In the genomic region with DNA sequence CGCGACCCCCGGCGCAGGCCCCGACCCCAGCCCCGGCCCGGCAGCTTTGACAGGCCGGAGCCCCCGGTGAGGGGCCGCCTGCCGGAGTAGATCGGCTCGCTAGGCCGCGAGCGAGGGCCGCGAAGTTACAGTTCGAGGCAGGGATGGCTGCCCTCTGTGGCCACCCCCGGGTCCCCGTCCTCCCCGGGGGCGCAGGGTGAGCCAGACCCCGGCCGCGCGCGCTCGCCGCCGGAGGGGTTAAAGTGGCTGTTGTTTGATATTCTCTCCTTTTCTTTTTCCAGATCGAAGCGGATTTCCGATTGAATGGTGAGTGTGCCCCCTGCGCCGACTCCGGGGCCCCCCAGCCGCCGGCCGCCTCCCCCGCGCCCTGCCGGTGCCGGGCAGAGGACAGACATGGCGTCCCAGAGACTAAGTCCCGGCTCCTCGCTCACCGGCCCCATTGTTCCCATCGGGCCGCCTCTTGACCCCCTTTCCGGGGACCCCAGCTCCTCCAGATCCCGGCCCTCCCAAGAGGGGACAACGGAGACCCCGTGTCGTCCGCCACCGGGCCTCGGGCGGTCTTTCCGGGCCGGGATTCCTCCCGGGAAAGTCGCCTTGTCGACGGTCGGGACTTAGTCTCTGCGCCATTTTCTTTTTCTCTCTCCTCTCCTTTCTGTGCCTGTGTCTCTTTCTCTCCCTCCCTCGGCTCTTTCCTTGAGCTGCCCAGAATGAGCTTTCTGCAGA, we compare ENCODE assay signal across 8 cellular contexts. TPM values are rescaled to one million over a fixed set of nuclear protein-coding genes. Genes with fewer than 3 reads are reported as not detected.
A peak's percentile ranks its signal among the peaks of the same experiment; 100 is the strongest.
DNase-seq lines count a peak whose midpoint lies in the region; ATAC-seq and TF ChIP-seq lines count a peak whose summit lies in the region.

No MANE protein-coding gene starts in this region.

- ATAC-seq in HG02852 (IDR thresholded peaks at IDR 0.05; ENCODE audit: unreplicated experiment), result peak; percentile 30
- ATAC-seq in gastroesophageal sphincter, result no peak
- ATAC-seq in HG03108 (IDR thresholded peaks at IDR 0.05; ENCODE audit: unreplicated experiment), result no peak

- DNase-seq in NCI-H2227 treated with DMSO at 0.1 percent for 48 hours (lab: John Stamatoyannopoulos, UW), result peak; percentile 11
- DNase-seq in NCI-H2227 (lab: John Stamatoyannopoulos, UW; ENCODE audit: unreplicated experiment), result no peak
- peak; percentile 51 for DNase-seq in NCI-H345 treated with DMSO at 0.1 percent for 48 hours (lab: John Stamatoyannopoulos, UW; ENCODE audit: unreplicated experiment)
- DNase-seq in activated effector memory CD4-positive, alpha-beta T cell treated with Interleukin-2 at 50 U/mL for 16 hours, result peak; percentile 24
- DNase-seq in osteoblast (ENCODE audit: insufficient read length, low spot score, missing footprints), result peak; percentile 78

- TF ChIP-seq EP300 in gastroesophageal sphincter (IDR thresholded peaks at IDR 0.05), result no peak

- H3K4me2 ChIP-seq in osteoblast (ENCODE audit: insufficient read depth, low read length), result peak overlapping the region; percentile 93

- WGBS in gastroesophageal sphincter (ENCODE audit: low coverage in 1 of 2), 2 donors, result 1% methylated on average over 12 to 14 of the region's 68 CpGs

- H3K4me3 ChIP-seq in gastroesophageal sphincter (peak overlapping the region; percentile 89 to 95), osteoblast (ENCODE audit: insufficient read depth, low read length) (peak overlapping the region; percentile 93)

- H4K20me1 ChIP-seq in osteoblast (ENCODE audit: insufficient read depth, low read length), result peaks cover 36% of the 10 kb centered on the region

- H3K4me1 ChIP-seq in gastroesophageal sphincter (peaks cover 8 to 54% (median 11%) of the 10 kb centered on the region in 3 donors), osteoblast (ENCODE audit: insufficient read depth, low read length) (peaks cover 36% of the 10 kb centered on the region)

- TF ChIP-seq POLR2A in gastroesophageal sphincter (IDR thresholded peaks at IDR 0.05), result peak in 1 of 2 donors; percentile 7

- H3K9me3 ChIP-seq in gastroesophageal sphincter, result no peaks in the 10 kb centered on the region
- H3K9me3 ChIP-seq in osteoblast (ENCODE audit: low read depth, low read length), result no peaks in the 10 kb centered on the region

- H3K27me3 ChIP-seq in gastroesophageal sphincter, result no peaks in the 10 kb centered on the region
- H3K27me3 ChIP-seq in osteoblast (ENCODE audit: insufficient read depth, low read length), result no peaks in the 10 kb centered on the region

- H3K27ac ChIP-seq in gastroesophageal sphincter (peak overlapping the region; percentile 89 to 99 (median 98)), osteoblast (ENCODE audit: low read depth, low read length) (peak overlapping the region; percentile 96)

- H3K36me3 ChIP-seq in gastroesophageal sphincter (no peaks in the 10 kb centered on the region), osteoblast (ENCODE audit: insufficient read depth, low read length) (no peaks in the 10 kb centered on the region)

- H2AFZ ChIP-seq in osteoblast (ENCODE audit: low read length), result no peak overlapping the region

- no peak for TF ChIP-seq CTCF in gastroesophageal sphincter (IDR thresholded peaks at IDR 0.05)
- no peak for TF ChIP-seq CTCF in osteoblast (IDR thresholded peaks at IDR 0.05; ENCODE audit: extremely low read depth, low read depth, low read length)

- H3K79me2 ChIP-seq in osteoblast (ENCODE audit: insufficient read depth, low read length), result peaks cover 57% of the 10 kb centered on the region

RNA-seq across cellular contexts. Expression of a gene that starts 0.7 kb away (rescaled TPM):
- total RNA-seq in gastroesophageal sphincter, result 10 to 100 TPM; 22.0 to 31.6 (median 28.8) TPM
- 9.4 and 10.5 TPM in 2 replicates for total RNA-seq in osteoblast
